Comparison of ENCODE assay signal across 11 cellular contexts in the genomic region with DNA sequence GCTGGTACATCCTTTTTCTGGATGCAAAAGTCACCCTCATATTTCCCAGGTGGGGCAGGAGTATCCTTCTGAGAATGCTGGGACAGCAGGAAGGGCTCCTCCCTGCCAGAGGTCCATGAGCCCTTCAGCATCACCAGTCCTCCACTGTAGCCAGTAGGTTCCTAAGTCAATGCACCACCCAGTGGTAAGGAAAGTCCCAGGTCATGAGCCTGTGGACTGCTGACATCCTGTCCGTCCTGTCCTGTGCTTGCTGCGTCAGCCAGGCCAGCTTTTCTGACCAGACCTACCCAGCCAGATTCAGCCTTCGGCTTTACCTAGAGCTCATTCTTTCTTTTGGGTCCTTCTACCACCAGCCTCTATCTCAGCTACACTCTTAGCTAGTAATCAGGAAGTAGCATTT. TPM values are rescaled to one million over a fixed set of nuclear protein-coding genes. Genes with fewer than 3 reads are reported as not detected.
A peak's percentile ranks its signal among the peaks of the same experiment; 100 is the strongest.
DNase-seq lines count a peak whose midpoint lies in the region; ATAC-seq and TF ChIP-seq lines count a peak whose summit lies in the region.
"Had no signal": no experiment of that assay in that cellular context is flagged by ENCODE, and none has a peak within 500 bp of the region (broad histone marks: within the 10 kb centered on the region; RNA-seq: fewer than 3 reads in every experiment).

No MANE protein-coding gene starts in this region.

- 60% methylated on average over 3 of the region's 3 CpGs for WGBS in mesenchymal stem cell

- H3K4me1 ChIP-seq in Caco-2 (peaks cover 6% of the 10 kb centered on the region; the same call in 1 of the 2 replicates), mesenchymal stem cell (ENCODE audit: control insufficient read depth, insufficient read depth, low read depth, low read length) (peaks cover 15% of the 10 kb centered on the region)

- CTCF ChIA-PET in Caco-2 (lab: Charles Lee) = interaction anchor here (0.6 to 2.1 kb wide), 5 partner anchors 22 to 139 kb away, joined by 3 to 9 read pairs (median 4); no protein-coding TSS in a partner anchor

- no peak overlapping the region for H3K27ac ChIP-seq in mesenchymal stem cell (ENCODE audit: low read length, poor library complexity, severe bottlenecking)

- peak in 1 of 2 experiments; percentile 52 for TF ChIP-seq CTCF in Caco-2 (IDR thresholded peaks at IDR 0.05; ENCODE audit: insufficient read depth in 1 of 2, low read depth in 1 of 2, low read length in 1 of 2, severe bottlenecking in 1 of 2, unreplicated experiment in 1 of 2)
- peak; percentile 39 for TF ChIP-seq CTCF in LNCaP clone FGC (IDR thresholded peaks at IDR 0.05; ENCODE audit: control insufficient read depth, extremely low read depth, insufficient read depth)
- peak; percentile 39 for TF ChIP-seq CTCF in choroid plexus epithelial cell (conservative IDR thresholded peaks at IDR 0.05; ENCODE audit: low read depth, low read length)

- POLR2A ChIA-PET in Caco-2 (lab: Charles Lee) = no interaction called here

- H3K36me3 Mint-ChIP-seq in Caco-2 (ENCODE audit: insufficient read depth, unreplicated experiment) = no peaks in the 10 kb centered on the region
- H3K36me3 Mint-ChIP-seq in activated T-cell treated with anti-CD3 and anti-CD28 coated beads, Interleukin-2, amount 50 U/mL, for 72 hours (ENCODE audit: insufficient read depth in 2 of 2) = no peaks in the 10 kb centered on the region

- ATAC-seq in HG03045 (IDR thresholded peaks at IDR 0.05; ENCODE audit: unreplicated experiment) (no peak), GM21447 (IDR thresholded peaks at IDR 0.05; ENCODE audit: unreplicated experiment) (no peak), HG02642 (IDR thresholded peaks at IDR 0.05; ENCODE audit: poor library complexity, unreplicated experiment) (no peak)
- ATAC-seq in activated T-cell treated with anti-CD3 and anti-CD28 coated beads, Interleukin-2, amount 50 U/mL, for 72 hours (replicated peaks in 1 of 2) = no peak

- no peaks in the 10 kb centered on the region for H3K9me3 Mint-ChIP-seq in Caco-2 (ENCODE audit: unreplicated experiment)
- H3K9me3 Mint-ChIP-seq in activated T-cell treated with anti-CD3 and anti-CD28 coated beads, Interleukin-2, amount 50 U/mL, for 72 hours = no peaks in the 10 kb centered on the region

- H3K27me3 Mint-ChIP-seq in Caco-2 (ENCODE audit: insufficient read depth, unreplicated experiment) = no peaks in the 10 kb centered on the region
- H3K27me3 Mint-ChIP-seq in activated T-cell treated with anti-CD3 and anti-CD28 coated beads, Interleukin-2, amount 50 U/mL, for 72 hours (ENCODE audit: low read depth) = no peaks in the 10 kb centered on the region

- H4K91ac ChIP-seq in mesenchymal stem cell (ENCODE audit: low read length) = no peak overlapping the region

- H3K14ac ChIP-seq in mesenchymal stem cell (ENCODE audit: low read length in 2 of 2) = no peak overlapping the region

- no TSS peak for BruUV-seq in Caco-2 (replicated peaks; lab: Mats Ljungman, UMichigan)

- no peaks in the 10 kb centered on the region for H3K79me1 ChIP-seq in mesenchymal stem cell (replicated peaks; ENCODE audit: low read length, poor library complexity, severe bottlenecking)

- no peak overlapping the region for H3K4me2 ChIP-seq in mesenchymal stem cell (ENCODE audit: low read length, poor library complexity, severe bottlenecking)

- H3K9me3 ChIP-seq in Caco-2 (no peaks in the 10 kb centered on the region), mesenchymal stem cell (ENCODE audit: control insufficient read depth, low read length) (peaks cover 2% of the 10 kb centered on the region)

- H3K27me3 ChIP-seq in Caco-2 (replicated peaks; ENCODE audit: control insufficient read depth, insufficient read depth, low read length) (no peaks in the 10 kb centered on the region), mesenchymal stem cell (ENCODE audit: control insufficient read depth in 1 of 2, insufficient read depth in 1 of 2, low read length in 2 of 2) (no peaks in the 10 kb centered on the region)

- no peak overlapping the region for H2BK15ac ChIP-seq in mesenchymal stem cell (ENCODE audit: low read depth, poor library complexity, severe bottlenecking)

- H4K8ac ChIP-seq in mesenchymal stem cell (ENCODE audit: low read length) = no peak overlapping the region

- no peak overlapping the region for H2AK5ac ChIP-seq in mesenchymal stem cell (ENCODE audit: low read length, severe bottlenecking)

- no peak overlapping the region for H3K4me3 Mint-ChIP-seq in Caco-2 (ENCODE audit: unreplicated experiment)
- no peak overlapping the region for H3K4me3 Mint-ChIP-seq in activated T-cell treated with anti-CD3 and anti-CD28 coated beads, Interleukin-2, amount 50 U/mL, for 72 hours

- H3K4me3 ChIP-seq in Caco-2 (ENCODE audit: low read depth, low read length) (no peak overlapping the region), LNCaP clone FGC (ENCODE audit: low read depth, low read length) (no peak overlapping the region), choroid plexus epithelial cell (ENCODE audit: low read depth, low read length) (no peak overlapping the region), mesenchymal stem cell (ENCODE audit: insufficient read depth in 1 of 2, low read depth in 1 of 2, low read length in 2 of 2) (no peak overlapping the region)

- intact Hi-C loops in Caco-2 (cut with micrococcal nuclease; ENCODE audit: unreplicated experiment) = loop anchor here (1.0 kb wide), 2 partner anchors 91 to 139 kb away; no protein-coding TSS in a partner anchor

- H3K27ac Mint-ChIP-seq in Caco-2 (ENCODE audit: unreplicated experiment) = no peak overlapping the region
- H3K27ac Mint-ChIP-seq in activated T-cell treated with anti-CD3 and anti-CD28 coated beads, Interleukin-2, amount 50 U/mL, for 72 hours = no peak overlapping the region

- H2BK12ac ChIP-seq in mesenchymal stem cell (ENCODE audit: low read length in 2 of 2) = peak overlapping the region in 1 of 2 experiments; percentile 29

- H3K4me1 Mint-ChIP-seq in Caco-2 (ENCODE audit: low read depth, unreplicated experiment) = peaks cover 11% of the 10 kb centered on the region
- H3K4me1 Mint-ChIP-seq in activated T-cell treated with anti-CD3 and anti-CD28 coated beads, Interleukin-2, amount 50 U/mL, for 72 hours (ENCODE audit: low read depth) = no peaks in the 10 kb centered on the region

- H3K36me3 ChIP-seq in Caco-2 (ENCODE audit: control insufficient read depth, insufficient read depth, low read length) = no peaks in the 10 kb centered on the region
- H3K36me3 ChIP-seq in mesenchymal stem cell (ENCODE audit: control insufficient read depth in 1 of 2, insufficient read depth in 2 of 2, low read depth in 1 of 2, low read length in 2 of 2) = no peaks in the 10 kb centered on the region

- H3K4ac ChIP-seq in mesenchymal stem cell (ENCODE audit: low read depth in 1 of 2, low read length in 2 of 2) = no peak overlapping the region

- H3K18ac ChIP-seq in mesenchymal stem cell (ENCODE audit: low read depth in 1 of 2, low read length in 2 of 2) = no peak overlapping the region

- no peak overlapping the region for H2BK120ac ChIP-seq in mesenchymal stem cell (ENCODE audit: low read depth, low read length)

- no peak overlapping the region for H2AFZ ChIP-seq in mesenchymal stem cell (ENCODE audit: low read depth, low read length)

- no peak overlapping the region for H2BK5ac ChIP-seq in mesenchymal stem cell (ENCODE audit: low read depth, low read length, poor library complexity, severe bottlenecking)

- H3K23ac ChIP-seq in mesenchymal stem cell (ENCODE audit: low read length in 2 of 2) = no peak overlapping the region

- DNase-seq in Caco-2 (peak; percentile 69 to 75), LNCaP clone FGC (ENCODE audit: low read depth) (peak; percentile 46), choroid plexus epithelial cell (ENCODE audit: low read depth) (peak; percentile 52), mesenchymal stem cell (peak; percentile 61)
- DNase-seq in activated T-cell treated with anti-CD3 and anti-CD28 coated beads, Interleukin-2, amount 50 U/mL, for 72 hours = no peak
- DNase-seq: activated CD4-positive, alpha-beta T cell treated with anti-CD3 and anti-CD28 coated beads, Interleukin-2, amount 50 U/mL, for 4 hours; effector CD8-positive, alpha-beta T cell; NCI-H2171 treated with DMSO at 0.1 percent for 48 hours had no signal

- H3K9ac ChIP-seq in mesenchymal stem cell (ENCODE audit: low read length) = no peak overlapping the region

RNA-seq across cellular contexts. Expression of a gene that starts 23.0 kb away (rescaled TPM):
- 170 and 181 TPM in 2 replicates for total RNA-seq in Caco-2 (2022)
- 359 TPM for polyA plus RNA-seq in mesenchymal stem cell (2013, experiment 1 of 2)
- polyA plus RNA-seq in mesenchymal stem cell (2013, experiment 2 of 2) = 344 TPM
- 10 to 100 TPM; 42.6 to 50.7 TPM for total RNA-seq in activated T-cell treated with anti-CD3 and anti-CD28 coated beads, Interleukin-2, amount 50 U/mL, for 72 hours

Comparison
In these comparisons a context has a peak if more than half of its experiments do, and no peak if none do; other contexts are left out.
1. DNase-seq: peak in Caco-2 (2 of 2), LNCaP clone FGC (single experiment), choroid plexus epithelial cell (single experiment) and mesenchymal stem cell (single experiment); none in activated T-cell treated with anti-CD3 and anti-CD28 coated beads, Interleukin-2, amount 50 U/mL, for 72 hours (0 of 2).